15 cellular contexts compared by ENCODE assay signal in the genomic region with DNA sequence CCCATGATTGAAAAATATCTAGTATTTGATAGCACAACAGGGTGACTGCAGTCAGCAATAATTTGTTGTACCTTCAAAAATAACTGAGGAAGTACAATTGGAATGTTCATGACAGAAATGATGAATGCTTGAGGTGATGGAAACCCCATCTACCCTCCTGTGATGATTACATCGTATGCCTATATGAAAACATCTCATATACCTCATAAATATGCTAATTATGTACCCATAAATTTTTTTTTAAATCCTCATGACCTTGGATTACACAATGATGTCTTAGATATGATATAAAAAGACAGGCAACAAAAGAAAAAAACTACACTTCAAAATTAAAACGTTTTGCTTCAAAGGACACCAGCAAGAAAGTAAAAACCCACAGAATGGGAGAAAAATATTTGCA. TPM values are rescaled to one million over a fixed set of nuclear protein-coding genes. Genes with fewer than 3 reads are reported as not detected.
DNase-seq lines count a peak whose midpoint lies in the region; ATAC-seq and TF ChIP-seq lines count a peak whose summit lies in the region.
"Had no signal": no experiment of that assay in that cellular context is flagged by ENCODE, and none has a peak within 500 bp of the region (broad histone marks: within the 10 kb centered on the region; RNA-seq: fewer than 3 reads in every experiment).

No MANE protein-coding gene starts in this region.

- TF ChIP-seq POLR2A in esophagus muscularis mucosa (IDR thresholded peaks at IDR 0.05; ENCODE audit: low read depth), result no peak
- TF ChIP-seq POLR2A in stomach (IDR thresholded peaks at IDR 0.05), result no peak

- H3K36me3 ChIP-seq in MG63 (peaks cover 13% of the 10 kb centered on the region), esophagus muscularis mucosa (peaks cover 0 to 5% (median 2%) of the 10 kb centered on the region in 4 donors), stomach (peaks cover 0 to 6% (median 2%) of the 10 kb centered on the region in 4 donors)

- H3K4me1 Mint-ChIP-seq in activated CD4-positive, alpha-beta T cell treated with anti-CD3 and anti-CD28 coated beads, Interleukin-2, amount 10 ng/mL, durations not matched to agents 24 days and 14 days, result peaks cover 9% of the 10 kb centered on the region

- H3K4me1 ChIP-seq in esophagus muscularis mucosa (peaks cover 13 to 24% (median 19%) of the 10 kb centered on the region in 4 donors), stomach (peaks cover 8 to 32% (median 23%) of the 10 kb centered on the region in 4 donors)

- intact Hi-C loops in activated CD4-positive, alpha-beta T cell treated with anti-CD3 and anti-CD28 coated beads, Interleukin-2, amount 10 ng/mL, durations not matched to agents 24 days and 14 days (cut with micrococcal nuclease), result loop anchor here (5.0 to 10.0 kb wide), 2 partner anchors 264 to 286 kb away; partner anchors contain the start of genes ZC3H6 and ZC3H8
- intact Hi-C loops in esophagus muscularis mucosa (cut with DNase I) (loop anchor here (5.0 kb wide), 2 partner anchors 41 to 59 kb away; partner anchors contain the start of genes CHCHD5 and TTL), stomach (cut with DNase I; ENCODE audit: low total_unique reads) (loop anchor here (10.0 kb wide), 1 partner anchor 56 kb away; the partner anchor contains the start of gene TTL)

- peak overlapping the region; percentile 2 for H3K27ac Mint-ChIP-seq in activated CD4-positive, alpha-beta T cell treated with anti-CD3 and anti-CD28 coated beads, Interleukin-2, amount 10 ng/mL, durations not matched to agents 24 days and 14 days
- H3K27ac Mint-ChIP-seq: activated CD4-positive, alpha-beta memory T cell treated with anti-CD3 and anti-CD28 coated beads, Interleukin-2, amount 10 ng/mL, durations not matched to agents 7 days and 5 days had no signal

- WGBS in esophagus muscularis mucosa, result 36% methylated on average over 2 of the region's 2 CpGs
- 34 to 53% (median 46%) methylated on average over 2 of the region's 2 CpGs for WGBS in stomach, 5 donors

- no peak overlapping the region for H3K4me3 Mint-ChIP-seq in activated CD4-positive, alpha-beta T cell treated with anti-CD3 and anti-CD28 coated beads, Interleukin-2, amount 10 ng/mL, durations not matched to agents 24 days and 14 days
- H3K4me3 Mint-ChIP-seq: activated CD4-positive, alpha-beta memory T cell treated with anti-CD3 and anti-CD28 coated beads, Interleukin-2, amount 10 ng/mL, durations not matched to agents 7 days and 5 days had no signal

- no peaks in the 10 kb centered on the region for H3K9me3 Mint-ChIP-seq in activated CD4-positive, alpha-beta T cell treated with anti-CD3 and anti-CD28 coated beads, Interleukin-2, amount 10 ng/mL, durations not matched to agents 24 days and 14 days
- H3K9me3 Mint-ChIP-seq: activated CD4-positive, alpha-beta memory T cell treated with anti-CD3 and anti-CD28 coated beads, Interleukin-2, amount 10 ng/mL, durations not matched to agents 7 days and 5 days; H9 had no signal

- TF ChIP-seq EP300 in esophagus muscularis mucosa (IDR thresholded peaks at IDR 0.05), result no peak
- TF ChIP-seq EP300 in stomach (IDR thresholded peaks at IDR 0.05), result no peak

- H3K27me3 ChIP-seq in MG63, result no peaks in the 10 kb centered on the region
- peaks cover 0 to 7% (median 0%) of the 10 kb centered on the region in 4 donors for H3K27me3 ChIP-seq in esophagus muscularis mucosa
- no peaks in the 10 kb centered on the region for H3K27me3 ChIP-seq in stomach

- no peaks in the 10 kb centered on the region for H3K9me3 ChIP-seq in MG63
- no peaks in the 10 kb centered on the region for H3K9me3 ChIP-seq in esophagus muscularis mucosa
- H3K9me3 ChIP-seq in stomach, result no peaks in the 10 kb centered on the region

- H3K27ac ChIP-seq in esophagus muscularis mucosa (replicated peaks in 1 of 4) (peak overlapping the region; percentile 86 to 90 (median 88)), stomach (peak overlapping the region in 3 of 5 donors; percentile 86 to 90 (median 89))

- TF ChIP-seq CTCF in esophagus muscularis mucosa (IDR thresholded peaks at IDR 0.05), result no peak
- no peak for TF ChIP-seq CTCF in stomach (IDR thresholded peaks at IDR 0.05)

- no peaks in the 10 kb centered on the region for H3K27me3 Mint-ChIP-seq in activated CD4-positive, alpha-beta T cell treated with anti-CD3 and anti-CD28 coated beads, Interleukin-2, amount 10 ng/mL, durations not matched to agents 24 days and 14 days
- H3K27me3 Mint-ChIP-seq: activated CD4-positive, alpha-beta memory T cell treated with anti-CD3 and anti-CD28 coated beads, Interleukin-2, amount 10 ng/mL, durations not matched to agents 7 days and 5 days had no signal

- ATAC-seq in HG02678 (IDR thresholded peaks at IDR 0.05; ENCODE audit: unreplicated experiment), result no peak

- H3K4me3 ChIP-seq in MG63, result peak overlapping the region; percentile 81; the same call in 1 of the 2 replicates
- H3K4me3 ChIP-seq in esophagus muscularis mucosa, result peak overlapping the region in 2 of 4 donors; percentile 81 to 89
- H3K4me3 ChIP-seq in stomach, result peak overlapping the region in 1 of 4 donors; percentile 86

- DNase-seq in activated CD4-positive, alpha-beta T cell treated with anti-CD3 and anti-CD28 coated beads, Interleukin-2, amount 10 ng/mL, durations not matched to agents 24 days and 14 days, result no peak
- no peak for DNase-seq in activated CD4-positive, alpha-beta T cell treated with anti-CD3 and anti-CD28 coated beads, Interleukin-2, amount 50 U/mL, for 48 hours
- DNase-seq in MG63 (no peak), esophagus muscularis mucosa (ENCODE audit: extremely low spot score) (no peak), stomach (no peak), HT-29 (ENCODE audit: low spot score) (no peak)
- no peak for DNase-seq in stimulated activated CD4-positive, alpha-beta T cell treated with anti-CD3 and anti-CD28 coated beads, Interleukin-1b, Interleukin-23, amount 100 ng/mL, for 48 hours
- DNase-seq: ACHN; activated CD4-positive, alpha-beta memory T cell treated with anti-CD3 and anti-CD28 coated beads, Interleukin-2, amount 10 ng/mL, durations not matched to agents 7 days and 5 days; NCI-H1048; NCI-H226; occipital lobe; T-helper 9 cell had no signal

- H3K36me3 Mint-ChIP-seq in activated CD4-positive, alpha-beta T cell treated with anti-CD3 and anti-CD28 coated beads, Interleukin-2, amount 10 ng/mL, durations not matched to agents 24 days and 14 days (ENCODE audit: low read depth), result peaks cover 2% of the 10 kb centered on the region

RNA-seq across cellular contexts. Expression of gene POLR1B, which starts 1.4 kb away (rescaled TPM):
- total RNA-seq in activated CD4-positive, alpha-beta T cell treated with anti-CD3 and anti-CD28 coated beads, Interleukin-2, amount 10 ng/mL, durations not matched to agents 24 days and 14 days, result 71.9 and 84.5 TPM in 2 replicates
- 20.5 and 69.1 TPM in 2 replicates for total RNA-seq in MG63 (2014; rRNA removed; shearing (Covaris generic); ENCODE audit: low replicate concordance)
- total RNA-seq in esophagus muscularis mucosa (10 to 100 TPM in 3 of 4 donors, 1 to 10 TPM in 1; 10.0 to 12.4 (median 10.2) TPM), stomach (10 to 100 TPM; 10.4 to 42.9 (median 16.9) TPM)
- polyA plus RNA-seq in stomach, result 1 to 10 TPM; 2.7 to 4.2 (median 3.9) TPM
- total RNA-seq in HT-29 (2014; rRNA removed; shearing (Covaris generic)), result 33.0 and 33.5 TPM in 2 replicates

RNA-seq across cellular contexts. Expression of gene CHCHD5, which starts 43.5 kb away (rescaled TPM):
- total RNA-seq in activated CD4-positive, alpha-beta T cell treated with anti-CD3 and anti-CD28 coated beads, Interleukin-2, amount 10 ng/mL, durations not matched to agents 24 days and 14 days, result 36.4 and 37.6 TPM in 2 replicates
- total RNA-seq in MG63 (2014; rRNA removed; shearing (Covaris generic); ENCODE audit: low replicate concordance), result 1.7 and 20.0 TPM in 2 replicates
- total RNA-seq in esophagus muscularis mucosa (10 to 100 TPM; 12.0 to 21.9 (median 16.1) TPM), stomach (100 to 1,000 TPM in 1 of 5 donors, 10 to 100 TPM in 3, 1 to 10 TPM in 1; 9.5 to 111 (median 28.0) TPM)
- polyA plus RNA-seq in stomach, result 10 to 100 TPM; 51.0 to 61.5 (median 59.7) TPM
- total RNA-seq in HT-29 (2014; rRNA removed; shearing (Covaris generic)), result 24.7 and 36.1 TPM in 2 replicates

RNA-seq across cellular contexts. Expression of gene TTL, which starts 59.0 kb away (rescaled TPM):
- total RNA-seq in activated CD4-positive, alpha-beta T cell treated with anti-CD3 and anti-CD28 coated beads, Interleukin-2, amount 10 ng/mL, durations not matched to agents 24 days and 14 days, result 44.6 and 48.5 TPM in 2 replicates
- total RNA-seq in MG63 (2014; rRNA removed; shearing (Covaris generic); ENCODE audit: low replicate concordance), result 49.8 and 55.2 TPM in 2 replicates
- 10 to 100 TPM; 25.8 to 29.2 (median 27.3) TPM for total RNA-seq in esophagus muscularis mucosa
- total RNA-seq in stomach, result 10 to 100 TPM in 2 of 5 donors, 1 to 10 TPM in 3; 2.7 to 26.5 (median 5.3) TPM
- polyA plus RNA-seq in stomach, result 1 to 10 TPM; 5.2 to 9.7 (median 6.7) TPM
- 9.4 and 10.4 TPM in 2 replicates for total RNA-seq in HT-29 (2014; rRNA removed; shearing (Covaris generic))
